In genomic region chr6:14711056-14711703, GRCh38 we compare ENCODE assay signal across 8 cellular contexts.
A peak's percentile ranks its signal among the peaks of the same experiment; 100 is the strongest.
DNase-seq lines count a peak whose midpoint lies in the region; ATAC-seq, FAIRE-seq and TF ChIP-seq lines count a peak whose summit lies in the region.

No MANE protein-coding gene starts in this region.

- peak overlapping the region; percentile 37 to 63 for H3K18ac ChIP-seq in mesenchymal stem cell (ENCODE audit: low read depth in 1 of 2, low read length in 2 of 2)

- peak; percentile 57 for ATAC-seq in HG03342 (IDR thresholded peaks at IDR 0.05; ENCODE audit: unreplicated experiment)
- peak; percentile 89 for ATAC-seq in K562
- ATAC-seq in HG03460 (IDR thresholded peaks at IDR 0.05; ENCODE audit: unreplicated experiment): no peak
- ATAC-seq in HG03039 (IDR thresholded peaks at IDR 0.05; ENCODE audit: unreplicated experiment): no peak

- H3K9me3 ChIP-seq in K562 (replicated peaks; ENCODE audit: control insufficient read depth, insufficient read depth, low read depth, low read length) (peaks cover 6% of the 10 kb centered on the region), mesenchymal stem cell (ENCODE audit: control insufficient read depth, low read length) (no peaks in the 10 kb centered on the region), Caco-2 (no peaks in the 10 kb centered on the region)

- peak; percentile 74 to 88 (median 80) for TF ChIP-seq CTCF in K562 (IDR thresholded peaks at IDR 0.05 in 2 of 3, conservative IDR thresholded peaks at IDR 0.05 in 1 of 3; ENCODE audit: insufficient read depth in 2 of 3, low read depth in 1 of 3, low read length in 3 of 3)
- peak in 1 of 2 experiments; percentile 45 for TF ChIP-seq CTCF in Caco-2 (IDR thresholded peaks at IDR 0.05; ENCODE audit: insufficient read depth in 1 of 2, low read depth in 1 of 2, low read length in 1 of 2, severe bottlenecking in 1 of 2, unreplicated experiment in 1 of 2)

- in situ Hi-C loops in K562 (cut with MboI): no loop called here

- H3K4me2 ChIP-seq in K562 (ENCODE audit: insufficient read depth, low read length): peak overlapping the region; percentile 80
- no peak overlapping the region for H3K4me2 ChIP-seq in mesenchymal stem cell (ENCODE audit: low read length, poor library complexity, severe bottlenecking)

- no peak overlapping the region for H3K27ac Mint-ChIP-seq in Caco-2 (ENCODE audit: unreplicated experiment)

- peak overlapping the region in 1 of 2 experiments; percentile 35 for H2BK12ac ChIP-seq in mesenchymal stem cell (ENCODE audit: low read length in 2 of 2)

- peak overlapping the region in 1 of 2 experiments; percentile 3 for H3K4ac ChIP-seq in mesenchymal stem cell (ENCODE audit: low read depth in 1 of 2, low read length in 2 of 2)

- H3K9ac ChIP-seq in K562 (ENCODE audit: insufficient read depth in 1 of 2, low read depth in 2 of 2, low read length in 2 of 2) (peak overlapping the region; percentile 34 to 66; a peak in 3 of 4 replicates), mesenchymal stem cell (ENCODE audit: low read length) (peak overlapping the region; percentile 51)

- H3K9me1 ChIP-seq in K562 (ENCODE audit: control insufficient read depth, insufficient read depth, low read length): no peaks in the 10 kb centered on the region

- H3K27ac ChIP-seq in K562 (ENCODE audit: extremely low read depth, low read depth, low read length) (peak overlapping the region; percentile 91), mesenchymal stem cell (ENCODE audit: low read length, poor library complexity, severe bottlenecking) (no peak overlapping the region)

- BruUV-seq in K562 (replicated peaks; lab: Mats Ljungman, UMichigan) (no TSS peak), Caco-2 (replicated peaks; lab: Mats Ljungman, UMichigan) (no TSS peak)

- H2AK5ac ChIP-seq in mesenchymal stem cell (ENCODE audit: low read length, severe bottlenecking): no peak overlapping the region

- no peaks in the 10 kb centered on the region for H3K9me3 Mint-ChIP-seq in Caco-2 (ENCODE audit: unreplicated experiment)

- H3K4me1 ChIP-seq in K562 (replicated peaks in 1 of 2; ENCODE audit: control insufficient read depth in 2 of 2, insufficient read depth in 2 of 2, low read length in 2 of 2) (peaks cover 28 to 63% of the 10 kb centered on the region in 2 experiments), mesenchymal stem cell (ENCODE audit: control insufficient read depth, insufficient read depth, low read depth, low read length) (peaks cover 10% of the 10 kb centered on the region), Caco-2 (no peaks in the 10 kb centered on the region)

- intact Hi-C loops in K562 (cut with micrococcal nuclease): loop anchor here (2.0 to 5.0 kb wide), 3 partner anchors 24 to 259 kb away; no protein-coding TSS in a partner anchor
- intact Hi-C loops in Caco-2 (cut with micrococcal nuclease; ENCODE audit: unreplicated experiment): no loop called here

- CTCF ChIA-PET in K562 (lab: Yijun Ruan, JAX; ENCODE audit: low intra/inter-chr PET ratio) (no interaction called here), Caco-2 (lab: Charles Lee) (no interaction called here)

- peak; percentile 88 for DNase-seq in Daoy (ENCODE audit: low read depth)
- peak; percentile 15 for DNase-seq in SIG-M5 (lab: John Stamatoyannopoulos, UW)
- peak; percentile 71 to 94 (median 82) for DNase-seq in K562 (ENCODE audit: extremely low read depth in 1 of 4, low spot score in 3 of 4)
- peak; percentile 86 for DNase-seq in mesenchymal stem cell
- DNase-seq in Caco-2: no peak

- H3K36me3 Mint-ChIP-seq in Caco-2 (ENCODE audit: insufficient read depth, unreplicated experiment): no peaks in the 10 kb centered on the region

- no peaks in the 10 kb centered on the region for H3K4me1 Mint-ChIP-seq in Caco-2 (ENCODE audit: low read depth, unreplicated experiment)

- no peaks in the 10 kb centered on the region for H3K27me3 Mint-ChIP-seq in Caco-2 (ENCODE audit: insufficient read depth, unreplicated experiment)

- no peak overlapping the region for H2BK5ac ChIP-seq in mesenchymal stem cell (ENCODE audit: low read depth, low read length, poor library complexity, severe bottlenecking)

- POLR2A ChIA-PET in K562 (lab: Yijun Ruan, JAX): interaction anchor here (0.5 to 2.4 kb wide), 15 partner anchors 9 to 1596 kb away, joined by 3 to 11 read pairs (median 3); no protein-coding TSS in a partner anchor
- POLR2A ChIA-PET in Caco-2 (lab: Charles Lee): no interaction called here

- no peak overlapping the region for H2BK120ac ChIP-seq in mesenchymal stem cell (ENCODE audit: low read depth, low read length)

- WGBS in K562 (ENCODE audit: insufficient coverage, low coverage, missing lambda C conversion rate): 11% methylated on average over 3 of the region's 3 CpGs
- WGBS in mesenchymal stem cell: 58% methylated on average over 3 of the region's 3 CpGs

- no peak overlapping the region for H3K4me3 Mint-ChIP-seq in Caco-2 (ENCODE audit: unreplicated experiment)

- H3K23ac ChIP-seq in mesenchymal stem cell (ENCODE audit: low read length in 2 of 2): no peak overlapping the region

- H4K91ac ChIP-seq in mesenchymal stem cell (ENCODE audit: low read length): no peak overlapping the region

- H2BK15ac ChIP-seq in mesenchymal stem cell (ENCODE audit: low read depth, poor library complexity, severe bottlenecking): no peak overlapping the region

- no peaks in the 10 kb centered on the region for H3K79me2 ChIP-seq in K562 (ENCODE audit: control insufficient read depth, insufficient read depth, low read length)

- H3K4me3 ChIP-seq in K562 (no peak overlapping the region), mesenchymal stem cell (ENCODE audit: insufficient read depth in 1 of 2, low read depth in 1 of 2, low read length in 2 of 2) (no peak overlapping the region), Caco-2 (ENCODE audit: low read depth, low read length) (no peak overlapping the region)

- FAIRE-seq in K562 (lab: Jason Lieb, UNC): peak; percentile 92

- no peaks in the 10 kb centered on the region for H3K79me1 ChIP-seq in mesenchymal stem cell (replicated peaks; ENCODE audit: low read length, poor library complexity, severe bottlenecking)

- peak; percentile 89 to 91 for TF ChIP-seq RAD21 in K562 (CRISPR knock-in tag; conservative IDR thresholded peaks at IDR 0.05 in 1 of 2, IDR thresholded peaks at IDR 0.05 in 1 of 2)

- H4K20me1 ChIP-seq in K562 (replicated peaks; ENCODE audit: control insufficient read depth, insufficient read depth, low read length): no peaks in the 10 kb centered on the region

- peak overlapping the region; percentile 73 for H4K8ac ChIP-seq in mesenchymal stem cell (ENCODE audit: low read length)

- H3K14ac ChIP-seq in mesenchymal stem cell (ENCODE audit: low read length in 2 of 2): no peak overlapping the region

- peak; percentile 97 for TF ChIP-seq EP300 in K562 (IDR thresholded peaks at IDR 0.05; ENCODE audit: low read length)

- no peaks in the 10 kb centered on the region; the same call in 2 of the 3 replicates for H3K36me3 ChIP-seq in K562 (ENCODE audit: control insufficient read depth, insufficient read depth, low read length)
- no peaks in the 10 kb centered on the region for H3K36me3 ChIP-seq in mesenchymal stem cell (ENCODE audit: control insufficient read depth in 1 of 2, insufficient read depth in 2 of 2, low read depth in 1 of 2, low read length in 2 of 2)
- H3K36me3 ChIP-seq in Caco-2 (ENCODE audit: control insufficient read depth, insufficient read depth, low read length): no peaks in the 10 kb centered on the region

- peak; percentile 71 for TF ChIP-seq POLR2A in K562 (conservative IDR thresholded peaks at IDR 0.05)

- no peaks in the 10 kb centered on the region for H3K27me3 ChIP-seq in K562 (ENCODE audit: control insufficient read depth in 2 of 2, insufficient read depth in 2 of 2, low read length in 2 of 2)
- H3K27me3 ChIP-seq in mesenchymal stem cell (ENCODE audit: control insufficient read depth in 1 of 2, insufficient read depth in 1 of 2, low read length in 2 of 2): no peaks in the 10 kb centered on the region
- H3K27me3 ChIP-seq in Caco-2 (replicated peaks; ENCODE audit: control insufficient read depth, insufficient read depth, low read length): no peaks in the 10 kb centered on the region

- H2AFZ ChIP-seq in K562 (ENCODE audit: low read depth, low read length) (peak overlapping the region; percentile 73), mesenchymal stem cell (ENCODE audit: low read depth, low read length) (no peak overlapping the region)

TF ChIP-seq in K562, 482 proteins besides CTCF, POLR2A, EP300 and RAD21 (continues in another document):
- TF ChIP-seq TSHZ1 (CRISPR knock-in tag; IDR thresholded peaks at IDR 0.05): no peak
- no peak for TF ChIP-seq SRSF9 (IDR thresholded peaks at IDR 0.05; ENCODE audit: borderline replicate concordance, low read depth, low read length)
- no peak for TF ChIP-seq IRF2 (CRISPR knock-in tag; IDR thresholded peaks at IDR 0.05)
- no peak for TF ChIP-seq ZNF217 (CRISPR knock-in tag; IDR thresholded peaks at IDR 0.05)

Comparison
In these comparisons a context has a peak if more than half of its experiments do, and no peak if none do; other contexts are left out.
1. DNase-seq: peak in Daoy (single experiment), SIG-M5 (single experiment), K562 (4 of 4) and mesenchymal stem cell (single experiment); none in Caco-2 (0 of 2).
2. ATAC-seq: peak in HG03342 (single experiment) and K562 (single experiment); none in HG03460 (single experiment) and HG03039 (single experiment).